14 cellular contexts compared by ENCODE assay signal in genomic region chr12:7872565-7873304, GRCh38. TPM values are rescaled to one million over a fixed set of nuclear protein-coding genes. Genes with fewer than 3 reads are reported as not detected.
A peak's percentile ranks its signal among the peaks of the same experiment; 100 is the strongest.
DNase-seq lines count a peak whose midpoint lies in the region; ATAC-seq, FAIRE-seq and TF ChIP-seq lines count a peak whose summit lies in the region.
"Had no signal": no experiment of that assay in that cellular context is flagged by ENCODE, and none has a peak within 500 bp of the region (broad histone marks: within the 10 kb centered on the region; RNA-seq: fewer than 3 reads in every experiment).

TSS of gene SLC2A14 (minus strand) at chr12:7872915. CDS start at chr12:7869880, 3,035 bp downstream.

- H3K4me1 ChIP-seq in breast epithelium (no peaks in the 10 kb centered on the region), testis (peaks cover 4% of the 10 kb centered on the region)

- BruUV-seq in MCF 10A (replicated peaks; lab: Mats Ljungman, UMichigan): no TSS peak

- no peaks in the 10 kb centered on the region for H3K36me3 ChIP-seq in breast epithelium
- H3K36me3 ChIP-seq in testis (ENCODE audit: low read depth, missing control alignments): no peaks in the 10 kb centered on the region
- H3K36me3 ChIP-seq: tibial nerve had no signal

- H3K27me3 ChIP-seq in breast epithelium: peaks cover 0 to 12% of the 10 kb centered on the region in 2 donors
- H3K27me3 ChIP-seq in testis: no peaks in the 10 kb centered on the region

- intact Hi-C loops in breast epithelium (cut with DNase I; ENCODE audit: low total_unique reads) (no loop called here), MCF 10A (cut with micrococcal nuclease) (no loop called here), testis (cut with DNase I; ENCODE audit: low total_unique reads) (no loop called here)

- H3K4me3 Mint-ChIP-seq in MCF 10A (ENCODE audit: unreplicated experiment): no peak within 1 kb of the TSS

- no peaks in the 10 kb centered on the region for H3K36me3 Mint-ChIP-seq in MCF 10A (ENCODE audit: insufficient read depth, unreplicated experiment)

- CTCF ChIA-PET in MCF 10A (lab: Yijun Ruan, JAX): interaction anchor here (0.7 kb wide), 1 partner anchor 1069 kb away, joined by 3 read pairs; no protein-coding TSS in a partner anchor

- 11 to 16% methylated on average over 32 to 63 of the region's 63 CpGs for WGBS in testis, 2 donors

- H3K4me1 Mint-ChIP-seq in MCF 10A (ENCODE audit: insufficient read depth, unreplicated experiment): peaks cover 5% of the 10 kb centered on the region

- H3K4me3 ChIP-seq in breast epithelium (peak within 1 kb of the TSS in 2 of 3 donors; percentile 30 to 55), astrocyte of the spinal cord (ENCODE audit: low read depth, low read length) (peak within 1 kb of the TSS; percentile 27), testis (peak within 1 kb of the TSS; percentile 44 to 58)

- no peak for FAIRE-seq in GM12892 (lab: Jason Lieb, UNC)
- FAIRE-seq: kidney had no signal

- TF ChIP-seq CTCF in breast epithelium (IDR thresholded peaks at IDR 0.05) (no peak), MCF 10A (IDR thresholded peaks at IDR 0.05; ENCODE audit: unreplicated experiment) (no peak), astrocyte of the spinal cord (IDR thresholded peaks at IDR 0.05; ENCODE audit: low read depth, low read length) (no peak), testis (IDR thresholded peaks at IDR 0.05) (no peak)

- H3K27ac ChIP-seq in breast epithelium: no peak within 1 kb of the TSS
- peak within 1 kb of the TSS; percentile 24 to 72 for H3K27ac ChIP-seq in testis
- H3K27ac ChIP-seq: foreskin keratinocyte, tibial nerve had no signal

- DNase-seq in breast epithelium (ENCODE audit: low spot score in 2 of 2) (no peak), MCF 10A (ENCODE audit: unreplicated experiment) (no peak), astrocyte of the spinal cord (ENCODE audit: low read depth, low spot score) (no peak), left kidney (ENCODE audit: low read depth, low spot score) (peak; percentile 12), testis (no peak), kidney tubule cell (ENCODE audit: low spot score) (no peak), GM12892 (ENCODE audit: insufficient read length) (no peak)
- DNase-seq: activated CD4-positive, alpha-beta T cell treated with anti-CD3 and anti-CD28 coated beads, Interleukin-2, amount 50 U/mL, for 1 hour; foreskin keratinocyte; kidney; NCI-H1930; NCI-H748 treated with DMSO at 0.1 percent for 48 hours had no signal

- no peaks in the 10 kb centered on the region for H3K9me3 Mint-ChIP-seq in MCF 10A (ENCODE audit: unreplicated experiment)

- no peak for ATAC-seq in GM21786 (IDR thresholded peaks at IDR 0.05; ENCODE audit: unreplicated experiment)
- ATAC-seq: foreskin keratinocyte had no signal

- TF ChIP-seq POLR2A in breast epithelium (IDR thresholded peaks at IDR 0.05): no peak
- no peak for TF ChIP-seq POLR2A in testis (IDR thresholded peaks at IDR 0.05)
- TF ChIP-seq POLR2A in GM12892 (IDR thresholded peaks at IDR 0.05; ENCODE audit: low read depth, low read length): no peak

- POLR2A ChIA-PET in MCF 10A (lab: Yijun Ruan, JAX): no interaction called here

- H3K9me3 ChIP-seq in breast epithelium: no peaks in the 10 kb centered on the region
- H3K9me3 ChIP-seq in testis: no peaks in the 10 kb centered on the region
- H3K9me3 ChIP-seq: tibial nerve had no signal

- H3K27me3 Mint-ChIP-seq in MCF 10A (ENCODE audit: insufficient read depth, unreplicated experiment): no peaks in the 10 kb centered on the region

- H3K27ac Mint-ChIP-seq in MCF 10A (ENCODE audit: low read depth, unreplicated experiment): no peak within 1 kb of the TSS

- in situ Hi-C loops in astrocyte of the spinal cord (cut with HindIII; ENCODE audit: low sequenced_read_pairs): no loop called here

RNA-seq across cellular contexts. Expression of gene SLC2A14, which starts in this region (rescaled TPM):
- total RNA-seq in breast epithelium (1 to 10 TPM in 1 of 3 donors, not detected in 2; 2.7 TPM), MCF 10A (2022) (not detected in 2 replicates), testis (10 to 100 TPM; 51.5 to 54.3 TPM)
- polyA plus RNA-seq in testis (ENCODE audit: insufficient read depth, low read depth, low replicate concordance): 203 TPM
- polyA plus RNA-seq in GM12892 (2012; ENCODE audit: missing spikeins): 0.72 TPM
- total RNA-seq: kidney had no signal

Comparison
In these comparisons a context has a peak if more than half of its experiments do, and no peak if none do; other contexts are left out.
1. RNA of gene SLC2A14 (total RNA-seq): 51.5 to 54.3 TPM in testis; 2.7 TPM in breast epithelium and not detected in MCF 10A; every median in the first group is over 10 times any median in the second.
2. H3K27ac ChIP-seq: peak in testis (2 of 2); none in breast epithelium (0 of 2).
3. Peak in every context shown above with its lines, with median percentiles within 50 percentile points of each other: H3K4me3 ChIP-seq.